In genomic region chr18:64330161-64330560, GRCh38 we compare ENCODE assay signal across 1 cellular context.
TF ChIP-seq lines count a peak whose summit lies in the region.

No MANE protein-coding gene starts in this region.

TF ChIP-seq in H1, 55 proteins besides CTCF, POLR2A, EP300 and RAD21 (continued from another document):
- TF ChIP-seq CHD7 (IDR thresholded peaks at IDR 0.05; ENCODE audit: insufficient replicate concordance, low read length) (no peak), KDM4A (IDR thresholded peaks at IDR 0.05; ENCODE audit: low read depth, low read length, severe bottlenecking) (no peak), CHD1 (IDR thresholded peaks at IDR 0.05; ENCODE audit: low read depth, low read length) (no peak), JUND (IDR thresholded peaks at IDR 0.05; ENCODE audit: low read length) (no peak), MAFK (IDR thresholded peaks at IDR 0.05; ENCODE audit: low read depth, low read length) (no peak), ATF3 (IDR thresholded peaks at IDR 0.05; ENCODE audit: insufficient read depth, low read depth, low read length) (no peak), E2F6 (IDR thresholded peaks at IDR 0.05) (no peak), YY1 (IDR thresholded peaks at IDR 0.05; ENCODE audit: low read depth, low read length) (no peak), GABPA (IDR thresholded peaks at IDR 0.05; ENCODE audit: borderline replicate concordance, insufficient read depth, low read length) (no peak)
